In genomic region chr14:50649691-50650090, GRCh38 we compare ENCODE assay signal across 28 cellular contexts. TPM values are rescaled to one million over a fixed set of nuclear protein-coding genes. Genes with fewer than 3 reads are reported as not detected.
DNase-seq lines count a peak whose midpoint lies in the region; ATAC-seq, FAIRE-seq and TF ChIP-seq lines count a peak whose summit lies in the region.
"Had no signal": no experiment of that assay in that cellular context is flagged by ENCODE, and none has a peak within 500 bp of the region (broad histone marks: within the 10 kb centered on the region; RNA-seq: fewer than 3 reads in every experiment).

No MANE protein-coding gene starts in this region.

- no peak for TF ChIP-seq POLR2A in GM12892 (IDR thresholded peaks at IDR 0.05; ENCODE audit: low read depth, low read length)

- DNase-seq in GM12892 (ENCODE audit: insufficient read length), result no peak
- no peak for DNase-seq in naive B cell
- no peak for DNase-seq in colonic mucosa
- no peak for DNase-seq in osteoblast (ENCODE audit: insufficient read length, low spot score, missing footprints)
- DNase-seq in AG20443 (ENCODE audit: low spot score), result no peak
- no peak for DNase-seq in NCI-H1092 (lab: John Stamatoyannopoulos, UW)
- DNase-seq: ACHN; activated CD8-positive, alpha-beta memory T cell treated with anti-CD3 and anti-CD28 coated beads for 24 hours; activated gamma-delta T cell; activated T-cell treated with anti-CD3 and anti-CD28 coated beads, Interleukin-2, amount 50 U/mL, for 1 hour; Calu3; glutamatergic neuron; KBM-7; NCI-H1694; NCI-H2171 treated with DMSO at 0.1 percent for 48 hours; NCI-H526; pancreas; right cardiac atrium; stimulated activated CD4-positive, alpha-beta T cell treated with anti-CD3 and anti-CD28 coated beads, Interleukin-12 subunit alpha, Interleukin-12 subunit beta, amount 100 ng/mL, for 4 hours had no signal

- H3K27me3 Mint-ChIP-seq in naive B cell, result no peaks in the 10 kb centered on the region
- H3K27me3 Mint-ChIP-seq: central memory CD8-positive, alpha-beta T cell; stimulated activated naive CD8-positive, alpha-beta T cell treated with anti-CD3 and anti-CD28 coated beads, Interleukin-15, Interleukin-2, amounts not matched to agents 100 ng/mL and 50 ng/mL, for 24 hours had no signal

- H3K36me3 Mint-ChIP-seq in naive B cell, result peaks cover 5 to 7% of the 10 kb centered on the region in 2 donors

- TF ChIP-seq CTCF in colonic mucosa (IDR thresholded peaks at IDR 0.05) (no peak), osteoblast (IDR thresholded peaks at IDR 0.05; ENCODE audit: extremely low read depth, low read depth, low read length) (no peak)

- H3K4me3 ChIP-seq in colonic mucosa (no peak overlapping the region), osteoblast (ENCODE audit: insufficient read depth, low read length) (no peak overlapping the region)
- H3K4me3 ChIP-seq: pancreas, SJSA1 had no signal

- FAIRE-seq in GM12892 (lab: Jason Lieb, UNC), result peak; percentile 73
- FAIRE-seq: H1, pancreas had no signal

- H3K27ac ChIP-seq in colonic mucosa (no peak overlapping the region), osteoblast (ENCODE audit: low read depth, low read length) (no peak overlapping the region)
- H3K27ac ChIP-seq: pancreas, SJSA1 had no signal

- H2AFZ ChIP-seq in osteoblast (ENCODE audit: low read length), result no peak overlapping the region

- ATAC-seq in GM21390 (IDR thresholded peaks at IDR 0.05; ENCODE audit: unreplicated experiment) (peak; percentile 49), HG03442 (IDR thresholded peaks at IDR 0.05; ENCODE audit: unreplicated experiment) (peak; percentile 65), naive B cell (ENCODE audit: low read depth in 2 of 2) (peak in 1 of 2 donors; percentile 21)
- ATAC-seq: pancreas had no signal

- no peaks in the 10 kb centered on the region for H3K4me1 ChIP-seq in colonic mucosa
- peaks cover 18% of the 10 kb centered on the region for H3K4me1 ChIP-seq in osteoblast (ENCODE audit: insufficient read depth, low read length)

- intact Hi-C loops in colonic mucosa (cut with DNase I), result no loop called here

- peak overlapping the region; percentile 71 to 96 (median 92) for H3K27ac Mint-ChIP-seq in naive B cell
- H3K27ac Mint-ChIP-seq: CD14-positive monocyte; nephron; stimulated activated naive CD8-positive, alpha-beta T cell treated with anti-CD3 and anti-CD28 coated beads, Interleukin-15, Interleukin-2, amounts not matched to agents 100 ng/mL and 50 ng/mL, for 24 hours; T-helper 1 cell treated with Interleukin-12 subunit alpha and Interleukin-12 subunit beta and Interleukin-4 antibody, amounts not matched to agents 30 μg/mL and 1 μg/mL, for 36 hours had no signal

- H4K20me1 ChIP-seq in osteoblast (ENCODE audit: insufficient read depth, low read length), result peaks cover 2% of the 10 kb centered on the region

- H3K36me3 ChIP-seq in colonic mucosa (no peaks in the 10 kb centered on the region), osteoblast (ENCODE audit: insufficient read depth, low read length) (peaks cover 4% of the 10 kb centered on the region)
- H3K36me3 ChIP-seq: pancreas had no signal

- peaks cover 0 to 2% (median 0%) of the 10 kb centered on the region in 7 donors for H3K9me3 Mint-ChIP-seq in naive B cell
- H3K9me3 Mint-ChIP-seq: central memory CD8-positive, alpha-beta T cell; nephron; stimulated activated naive CD8-positive, alpha-beta T cell treated with anti-CD3 and anti-CD28 coated beads, Interleukin-15, Interleukin-2, amounts not matched to agents 100 ng/mL and 50 ng/mL, for 24 hours; T-helper 1 cell treated with Interleukin-12 subunit alpha and Interleukin-12 subunit beta and Interleukin-4 antibody, amounts not matched to agents 30 μg/mL and 1 μg/mL, for 36 hours had no signal

- peak overlapping the region; percentile 22 to 88 (median 49) for H3K4me3 Mint-ChIP-seq in naive B cell
- H3K4me3 Mint-ChIP-seq: CD14-positive monocyte; central memory CD8-positive, alpha-beta T cell; nephron; stimulated activated naive CD8-positive, alpha-beta T cell treated with anti-CD3 and anti-CD28 coated beads, Interleukin-15, Interleukin-2, amounts not matched to agents 100 ng/mL and 50 ng/mL, for 24 hours; T-helper 1 cell treated with Interleukin-12 subunit alpha and Interleukin-12 subunit beta and Interleukin-4 antibody, amounts not matched to agents 30 μg/mL and 1 μg/mL, for 36 hours had no signal

- H3K9ac ChIP-seq in colonic mucosa (ENCODE audit: low read depth in 2 of 2, low read length in 2 of 2), result no peak overlapping the region

- H3K9me3 ChIP-seq in colonic mucosa, result no peaks in the 10 kb centered on the region
- H3K9me3 ChIP-seq in osteoblast (ENCODE audit: low read depth, low read length), result no peaks in the 10 kb centered on the region
- H3K9me3 ChIP-seq: pancreas, SJSA1 had no signal

- H3K4me2 ChIP-seq in osteoblast (ENCODE audit: insufficient read depth, low read length), result no peak overlapping the region

- peaks cover 43 to 81% (median 59%) of the 10 kb centered on the region in 3 donors for H3K4me1 Mint-ChIP-seq in naive B cell
- H3K4me1 Mint-ChIP-seq: CD14-positive monocyte had no signal

- peaks cover 71% of the 10 kb centered on the region for H3K79me2 ChIP-seq in osteoblast (ENCODE audit: insufficient read depth, low read length)

- no peaks in the 10 kb centered on the region for H3K27me3 ChIP-seq in colonic mucosa
- no peaks in the 10 kb centered on the region for H3K27me3 ChIP-seq in osteoblast (ENCODE audit: insufficient read depth, low read length)
- H3K27me3 ChIP-seq: pancreas, SJSA1 had no signal

RNA-seq across cellular contexts. Expression of gene SAV1, which starts 18.4 kb away (rescaled TPM):
- 28.3 TPM for polyA plus RNA-seq in GM12892 (2012; ENCODE audit: missing spikeins)
- 10 to 100 TPM; 62.6 to 89.9 (median 71.4) TPM for polyA plus RNA-seq in naive B cell (ENCODE audit: low read depth in 6 of 6)
- 10 to 100 TPM; 15.9 to 21.8 TPM for total RNA-seq in colonic mucosa
- total RNA-seq in osteoblast, result 44.2 and 50.1 TPM in 2 replicates
